ENCODE assay signal across 11 cellular contexts in genomic region chr14:72786377-72787350, GRCh38.
"Had no signal": no experiment of that assay in that cellular context is flagged by ENCODE, and none has a peak within 500 bp of the region (broad histone marks: within the 10 kb centered on the region; RNA-seq: fewer than 3 reads in every experiment).

No MANE protein-coding gene starts in this region.

- H3K4me3 Mint-ChIP-seq: activated naive CD8-positive, alpha-beta T cell; naive thymus-derived CD4-positive, alpha-beta T cell had no signal

- H3K27ac Mint-ChIP-seq: activated naive CD8-positive, alpha-beta T cell; naive thymus-derived CD4-positive, alpha-beta T cell had no signal

- H3K27me3 Mint-ChIP-seq: activated naive CD8-positive, alpha-beta T cell had no signal

- H3K36me3 Mint-ChIP-seq: activated naive CD8-positive, alpha-beta T cell had no signal

- ATAC-seq: left ventricle myocardium superior; naive thymus-derived CD4-positive, alpha-beta T cell had no signal

- DNase-seq: activated CD4-positive, alpha-beta T cell treated with anti-CD3 and anti-CD28 coated beads for 48 hours; activated CD4-positive, CD25-positive, alpha-beta regulatory T cell; activated T-cell treated with anti-CD3 and anti-CD28 coated beads for 4 hours; foreskin melanocyte; kidney; left ventricle myocardium superior; naive thymus-derived CD4-positive, alpha-beta T cell; stimulated activated naive CD4-positive, alpha-beta T cell; T-helper 1 cell; T-helper 9 cell had no signal
